ENCODE assay signal across 8 cellular contexts in genomic region chr4:1338752-1339414, GRCh38.
"Had no signal": no experiment of that assay in that cellular context is flagged by ENCODE, and none has a peak within 500 bp of the region (broad histone marks: within the 10 kb centered on the region; RNA-seq: fewer than 3 reads in every experiment).

No MANE protein-coding gene starts in this region.

- H3K4me1 ChIP-seq: thyroid gland had no signal

- H3K4me3 Mint-ChIP-seq: T-helper 2 cell treated with Interferon-gamma antibody and Interleukin-4, amounts not matched to agents 5 μg/mL and 100 μg/mL, for 36 hours had no signal

- H3K27ac ChIP-seq: coronary artery, thyroid gland had no signal

- H3K4me3 ChIP-seq: coronary artery, thyroid gland had no signal

- H3K27ac Mint-ChIP-seq: T-helper 2 cell treated with Interferon-gamma antibody and Interleukin-4, amounts not matched to agents 5 μg/mL and 100 μg/mL, for 36 hours had no signal

- H3K27me3 ChIP-seq: thyroid gland had no signal

- DNase-seq: activated CD4-positive, alpha-beta T cell treated with anti-CD3 and anti-CD28 coated beads for 1 hour; activated effector memory CD4-positive, alpha-beta T cell treated with Interleukin-2 at 50 U/mL for 16 hours; effector CD8-positive, alpha-beta T cell; stimulated activated CD4-positive, alpha-beta T cell treated with anti-CD3 and anti-CD28 coated beads, Interleukin-4, amount 100 ng/mL, for 4 hours; SW 1271; thyroid gland had no signal

- H3K9me3 ChIP-seq: thyroid gland had no signal

- H3K9me3 Mint-ChIP-seq: T-helper 2 cell treated with Interferon-gamma antibody and Interleukin-4, amounts not matched to agents 5 μg/mL and 100 μg/mL, for 36 hours had no signal
